ENCODE assay signal across 1 cellular context in the genomic region with DNA sequence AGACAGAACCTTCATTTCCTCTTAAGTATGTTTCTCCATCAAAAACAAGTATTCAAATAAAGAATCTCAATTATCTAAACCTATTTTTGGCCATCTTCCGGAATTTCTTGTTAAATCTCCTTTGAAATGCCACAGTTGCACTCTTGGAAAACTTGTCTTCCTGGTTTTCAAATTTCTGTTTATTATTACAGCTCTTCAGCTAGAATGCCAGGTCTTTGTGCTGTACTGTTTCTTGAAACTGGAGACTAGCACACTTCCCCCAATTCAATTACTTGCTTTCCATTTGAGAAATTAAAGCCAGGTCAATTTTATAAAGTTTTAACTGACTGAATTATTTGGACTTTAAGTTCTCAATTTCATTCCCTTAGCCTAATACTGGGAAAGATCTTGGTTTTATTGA.
TF ChIP-seq lines count a peak whose summit lies in the region.

No MANE protein-coding gene starts in this region.

TF ChIP-seq in SK-N-SH treated with all-trans-retinoic acid at 6 μM for 48 hours, 23 proteins besides CTCF, POLR2A, EP300 and RAD21 (continued from another document):
- TF ChIP-seq, protein P1, sequence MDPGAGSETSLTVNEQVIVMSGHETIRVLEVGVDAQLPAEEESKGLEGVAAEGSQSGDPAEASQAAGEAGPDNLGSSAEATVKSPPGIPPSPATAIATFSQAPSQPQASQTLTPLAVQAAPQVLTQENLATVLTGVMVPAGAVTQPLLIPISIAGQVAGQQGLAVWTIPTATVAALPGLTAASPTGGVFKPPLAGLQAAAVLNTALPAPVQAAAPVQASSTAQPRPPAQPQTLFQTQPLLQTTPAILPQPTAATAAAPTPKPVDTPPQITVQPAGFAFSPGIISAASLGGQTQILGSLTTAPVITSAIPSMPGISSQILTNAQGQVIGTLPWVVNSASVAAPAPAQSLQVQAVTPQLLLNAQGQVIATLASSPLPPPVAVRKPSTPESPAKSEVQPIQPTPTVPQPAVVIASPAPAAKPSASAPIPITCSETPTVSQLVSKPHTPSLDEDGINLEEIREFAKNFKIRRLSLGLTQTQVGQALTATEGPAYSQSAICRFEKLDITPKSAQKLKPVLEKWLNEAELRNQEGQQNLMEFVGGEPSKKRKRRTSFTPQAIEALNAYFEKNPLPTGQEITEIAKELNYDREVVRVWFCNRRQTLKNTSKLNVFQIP (CRISPR knock-in tag; IDR thresholded peaks at IDR 0.05; ENCODE audit: borderline replicate concordance, low read depth) = no peak
- TF ChIP-seq, protein P2, sequence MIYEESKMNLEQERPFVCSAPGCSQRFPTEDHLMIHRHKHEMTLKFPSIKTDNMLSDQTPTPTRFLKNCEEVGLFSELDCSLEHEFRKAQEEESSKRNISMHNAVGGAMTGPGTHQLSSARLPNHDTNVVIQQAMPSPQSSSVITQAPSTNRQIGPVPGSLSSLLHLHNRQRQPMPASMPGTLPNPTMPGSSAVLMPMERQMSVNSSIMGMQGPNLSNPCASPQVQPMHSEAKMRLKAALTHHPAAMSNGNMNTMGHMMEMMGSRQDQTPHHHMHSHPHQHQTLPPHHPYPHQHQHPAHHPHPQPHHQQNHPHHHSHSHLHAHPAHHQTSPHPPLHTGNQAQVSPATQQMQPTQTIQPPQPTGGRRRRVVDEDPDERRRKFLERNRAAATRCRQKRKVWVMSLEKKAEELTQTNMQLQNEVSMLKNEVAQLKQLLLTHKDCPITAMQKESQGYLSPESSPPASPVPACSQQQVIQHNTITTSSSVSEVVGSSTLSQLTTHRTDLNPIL (CRISPR knock-in tag; IDR thresholded peaks at IDR 0.05; ENCODE audit: low read depth) = no peak
- TF ChIP-seq, protein P3, sequence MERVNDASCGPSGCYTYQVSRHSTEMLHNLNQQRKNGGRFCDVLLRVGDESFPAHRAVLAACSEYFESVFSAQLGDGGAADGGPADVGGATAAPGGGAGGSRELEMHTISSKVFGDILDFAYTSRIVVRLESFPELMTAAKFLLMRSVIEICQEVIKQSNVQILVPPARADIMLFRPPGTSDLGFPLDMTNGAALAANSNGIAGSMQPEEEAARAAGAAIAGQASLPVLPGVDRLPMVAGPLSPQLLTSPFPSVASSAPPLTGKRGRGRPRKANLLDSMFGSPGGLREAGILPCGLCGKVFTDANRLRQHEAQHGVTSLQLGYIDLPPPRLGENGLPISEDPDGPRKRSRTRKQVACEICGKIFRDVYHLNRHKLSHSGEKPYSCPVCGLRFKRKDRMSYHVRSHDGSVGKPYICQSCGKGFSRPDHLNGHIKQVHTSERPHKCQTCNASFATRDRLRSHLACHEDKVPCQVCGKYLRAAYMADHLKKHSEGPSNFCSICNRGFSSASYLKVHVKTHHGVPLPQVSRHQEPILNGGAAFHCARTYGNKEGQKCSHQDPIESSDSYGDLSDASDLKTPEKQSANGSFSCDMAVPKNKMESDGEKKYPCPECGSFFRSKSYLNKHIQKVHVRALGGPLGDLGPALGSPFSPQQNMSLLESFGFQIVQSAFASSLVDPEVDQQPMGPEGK (CRISPR knock-in tag; IDR thresholded peaks at IDR 0.05; ENCODE audit: borderline replicate concordance) = no peak
- TF ChIP-seq ISL1 (CRISPR knock-in tag; IDR thresholded peaks at IDR 0.05) = no peak
TF ChIP-seq in SK-N-SH treated with all-trans-retinoic acid at 6 μM for 48 hours: peak in this region for 0.
